In genomic region chr9:38035873-38036272, GRCh38 we compare ENCODE assay signal across 10 cellular contexts. TPM values are rescaled to one million over a fixed set of nuclear protein-coding genes. Genes with fewer than 3 reads are reported as not detected.
DNase-seq lines count a peak whose midpoint lies in the region.
"Had no signal": no experiment of that assay in that cellular context is flagged by ENCODE, and none has a peak within 500 bp of the region (broad histone marks: within the 10 kb centered on the region; RNA-seq: fewer than 3 reads in every experiment).

No MANE protein-coding gene starts in this region.

- DNase-seq in ACHN, result peak; percentile 71
- peak; percentile 91 for DNase-seq in HT1080 (ENCODE audit: low read depth)
- DNase-seq in amniotic epithelial cell (ENCODE audit: low read depth), result peak; percentile 80
- peak; percentile 91 for DNase-seq in iris pigment epithelial cell (ENCODE audit: low read depth)
- DNase-seq in HuH-7 (ENCODE audit: low spot score), result no peak
- no peak for DNase-seq in NCI-H146 treated with DMSO at 0.1 percent for 48 hours (lab: John Stamatoyannopoulos, UW; ENCODE audit: unreplicated experiment)
- DNase-seq in iPS-NIHi11 (ENCODE audit: low spot score), result no peak
- no peak for DNase-seq in cardiac septum (ENCODE audit: low spot score)
- DNase-seq: activated effector memory CD4-positive, alpha-beta T cell treated with Interleukin-2 at 50 U/mL for 16 hours; CD4-positive, CD25-positive, alpha-beta regulatory T cell had no signal

- in situ Hi-C loops in ACHN (cut with HindIII; ENCODE audit: low pct_ligation_motif_present, low pct_unique_long_range_greater_than_20kb, low sequenced_read_pairs), result no loop called here

- intact Hi-C loops in cardiac septum (cut with DNase I), result no loop called here

RNA-seq across cellular contexts. Expression of gene SHB, which starts 33.2 kb away (rescaled TPM):
- total RNA-seq in HT1080 (2014; rRNA removed; shearing (Covaris generic)), result 31.9 and 42.8 TPM in 2 replicates
- polyA plus RNA-seq in HT1080 (2015; cell fraction: cytosol; rRNA removed), result 38.7 and 41.0 TPM in 2 replicates
- 27.9 and 30.9 TPM in 2 replicates for polyA plus RNA-seq in HT1080 (2015; cell fraction: nucleus; rRNA removed)
- 39.0 TPM for total RNA-seq in cardiac septum

Comparison
In these comparisons a context has a peak if more than half of its experiments do, and no peak if none do; other contexts are left out.
1. DNase-seq: peak in ACHN (single experiment), HT1080 (single experiment), amniotic epithelial cell (single experiment) and iris pigment epithelial cell (single experiment); none in HuH-7 (single experiment), NCI-H146 treated with DMSO at 0.1 percent for 48 hours (single experiment), iPS-NIHi11 (single experiment) and cardiac septum (single experiment).